7 cellular contexts compared by ENCODE assay signal in genomic region chr7:38344646-38345200, GRCh38.
DNase-seq lines count a peak whose midpoint lies in the region; ATAC-seq and TF ChIP-seq lines count a peak whose summit lies in the region.
"Not testable (repeated sequence)": the region's sequence is repeated elsewhere in the genome, so short reads cannot be mapped to it uniquely, and the experiment has no call there.

No MANE protein-coding gene starts in this region.

- not testable (repeated sequence) for H3K27me3 Mint-ChIP-seq in activated T-helper 17 cell treated with anti-CD3 and anti-CD28 coated beads, Interleukin-2, amount 50 U/mL, for 72 hours; glutamatergic neuron (ENCODE audit: unreplicated experiment)

- H3K9me3 Mint-ChIP-seq in activated T-helper 17 cell treated with anti-CD3 and anti-CD28 coated beads, Interleukin-2, amount 50 U/mL, for 72 hours; glutamatergic neuron (ENCODE audit: unreplicated experiment): not testable (repeated sequence)

- not testable (repeated sequence) for H3K36me3 Mint-ChIP-seq in activated T-helper 17 cell treated with anti-CD3 and anti-CD28 coated beads, Interleukin-2, amount 50 U/mL, for 72 hours (ENCODE audit: low read depth); glutamatergic neuron (ENCODE audit: unreplicated experiment)

- H3K4me3 ChIP-seq in Jurkat, Clone E6-1 (ENCODE audit: low read length) = peak overlapping the region; percentile 43
- not testable (repeated sequence) for H3K4me3 ChIP-seq in SJCRH30

- H3K27ac ChIP-seq in SJCRH30 = 0 out of 2 replicates have a peak overlapping the region, but pooled peaks have one; percentile 16

- peaks cover 26% of the 10 kb centered on the region for H3K4me1 ChIP-seq in SJCRH30

- H3K27me3 ChIP-seq in SJCRH30 = not testable (repeated sequence)

- H3K36me3 ChIP-seq in SJCRH30 = not testable (repeated sequence)

- not testable (repeated sequence) for H3K27ac Mint-ChIP-seq in activated T-helper 17 cell treated with anti-CD3 and anti-CD28 coated beads, Interleukin-2, amount 50 U/mL, for 72 hours
- peak overlapping the region; percentile 64 for H3K27ac Mint-ChIP-seq in glutamatergic neuron (ENCODE audit: unreplicated experiment)

- H3K4me1 Mint-ChIP-seq in activated T-helper 17 cell treated with anti-CD3 and anti-CD28 coated beads, Interleukin-2, amount 50 U/mL, for 72 hours = not testable (repeated sequence)
- H3K4me1 Mint-ChIP-seq in glutamatergic neuron (ENCODE audit: low read depth, unreplicated experiment) = peaks cover 25% of the 10 kb centered on the region

- H3K9me3 ChIP-seq in SJCRH30 (replicated peaks) = not testable (repeated sequence)

- ATAC-seq in GM18861 (IDR thresholded peaks at IDR 0.05; ENCODE audit: unreplicated experiment) = peak; percentile 48
- peak; percentile 33 for ATAC-seq in GM21529 (IDR thresholded peaks at IDR 0.05; ENCODE audit: unreplicated experiment)
- ATAC-seq in HG03045 (IDR thresholded peaks at IDR 0.05; ENCODE audit: unreplicated experiment) = peak; percentile 45
- ATAC-seq in activated T-helper 17 cell treated with anti-CD3 and anti-CD28 coated beads, Interleukin-2, amount 50 U/mL, for 72 hours (replicated peaks) = peak; percentile 37

- H3K4me3 Mint-ChIP-seq in activated T-helper 17 cell treated with anti-CD3 and anti-CD28 coated beads, Interleukin-2, amount 50 U/mL, for 72 hours = peak overlapping the region; percentile 64
- H3K4me3 Mint-ChIP-seq in glutamatergic neuron (ENCODE audit: unreplicated experiment) = not testable (repeated sequence)

- peak; percentile 84 for DNase-seq in Jurkat, Clone E6-1 (ENCODE audit: low read depth, low spot score)
- peak; percentile 65 to 78 for DNase-seq in SJCRH30
- not testable (repeated sequence) for DNase-seq in glutamatergic neuron

- TF ChIP-seq CTCF in glutamatergic neuron (IDR thresholded peaks at IDR 0.05; ENCODE audit: partially characterized antibody, unreplicated experiment) = not testable (repeated sequence)
